8 cellular contexts compared by ENCODE assay signal in the genomic region with DNA sequence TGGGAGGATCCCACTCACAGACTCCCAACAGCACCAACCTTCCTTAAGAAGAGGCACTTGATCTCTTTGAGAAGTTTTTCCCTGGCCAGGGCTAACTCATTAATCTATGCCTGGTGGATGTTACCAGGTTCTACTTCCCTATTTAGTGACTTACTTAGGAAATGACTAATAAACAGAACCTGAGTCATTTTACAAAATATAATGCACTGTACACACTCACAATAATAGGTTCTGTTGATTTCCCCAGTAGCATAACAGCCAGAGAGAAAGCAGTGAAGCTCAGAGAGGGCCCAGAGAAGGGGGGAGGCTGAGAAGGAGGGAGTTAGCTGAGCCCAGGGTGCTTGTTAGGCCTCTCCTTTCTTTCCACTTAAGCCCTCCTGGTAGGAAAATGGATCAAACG. TPM values are rescaled to one million over a fixed set of nuclear protein-coding genes. Genes with fewer than 3 reads are reported as not detected.
DNase-seq lines count a peak whose midpoint lies in the region; ATAC-seq and TF ChIP-seq lines count a peak whose summit lies in the region.

No MANE protein-coding gene starts in this region.

- intact Hi-C loops in dorsolateral prefrontal cortex (cut with DNase I) = no loop called here

- ATAC-seq in GM19395 (IDR thresholded peaks at IDR 0.05; ENCODE audit: unreplicated experiment) = peak; percentile 95
- peak; percentile 97 for ATAC-seq in HG03175 (IDR thresholded peaks at IDR 0.05; ENCODE audit: unreplicated experiment)

- no peaks in the 10 kb centered on the region for H3K36me3 Mint-ChIP-seq in endothelial cell (ENCODE audit: low read depth, unreplicated experiment)

- no peaks in the 10 kb centered on the region for H3K27me3 ChIP-seq in dorsolateral prefrontal cortex

- no peaks in the 10 kb centered on the region for H3K9me3 Mint-ChIP-seq in endothelial cell (ENCODE audit: unreplicated experiment)

- TF ChIP-seq CTCF in endothelial cell (IDR thresholded peaks at IDR 0.05; ENCODE audit: unreplicated experiment) = no peak
- no peak for TF ChIP-seq CTCF in dorsolateral prefrontal cortex (IDR thresholded peaks at IDR 0.05 in 54 of 56, conservative IDR thresholded peaks at IDR 0.05 in 2 of 56; ENCODE audit: low read depth in 1 of 56, partially characterized antibody in 56 of 56)

- H3K4me1 Mint-ChIP-seq in endothelial cell (ENCODE audit: unreplicated experiment) = no peaks in the 10 kb centered on the region

- H3K27me3 Mint-ChIP-seq in endothelial cell (ENCODE audit: unreplicated experiment) = no peaks in the 10 kb centered on the region

- DNase-seq in COLO829 (ENCODE audit: low spot score) = peak; percentile 45
- peak; percentile 32 for DNase-seq in UCSD-AML1 (lab: John Stamatoyannopoulos, UW; ENCODE audit: unreplicated experiment)
- DNase-seq in DMS153 treated with DMSO at 0.1 percent for 48 hours (lab: John Stamatoyannopoulos, UW; ENCODE audit: unreplicated experiment) = no peak
- DNase-seq in endothelial cell (ENCODE audit: low spot score) = no peak
- no peak for DNase-seq in dorsolateral prefrontal cortex
- DNase-seq in activated CD4-positive, alpha-beta T cell treated with anti-CD3 and anti-CD28 coated beads for 4 hours = no peak

- H3K4me3 ChIP-seq in dorsolateral prefrontal cortex = no peak overlapping the region

- H3K27ac Mint-ChIP-seq in endothelial cell (ENCODE audit: unreplicated experiment) = no peak overlapping the region

- H3K4me3 Mint-ChIP-seq in endothelial cell (ENCODE audit: unreplicated experiment) = no peak overlapping the region

- H3K27ac ChIP-seq in dorsolateral prefrontal cortex = no peak overlapping the region

RNA-seq across cellular contexts. Expression of gene FRMD3, which starts 27.1 kb away (rescaled TPM):
- total RNA-seq in endothelial cell (ENCODE audit: unreplicated experiment) = 0.59 TPM
- total RNA-seq in dorsolateral prefrontal cortex = 10 to 100 TPM in 77 of 120 experiments, 1 to 10 TPM in 43; 5.4 to 27.0 (median 10.8) TPM

Comparison
In these comparisons a context has a peak if more than half of its experiments do, and no peak if none do; other contexts are left out.
1. DNase-seq: peak in COLO829 (single experiment) and UCSD-AML1 (single experiment); none in DMS153 treated with DMSO at 0.1 percent for 48 hours (single experiment), endothelial cell (single experiment), dorsolateral prefrontal cortex (0 of 10) and activated CD4-positive, alpha-beta T cell treated with anti-CD3 and anti-CD28 coated beads for 4 hours (0 of 2).